30 cellular contexts compared by ENCODE assay signal in genomic region chr19:17045907-17046502, GRCh38.
"Had no signal": no experiment of that assay in that cellular context is flagged by ENCODE, and none has a peak within 500 bp of the region (broad histone marks: within the 10 kb centered on the region; RNA-seq: fewer than 3 reads in every experiment).

No MANE protein-coding gene starts in this region.

- H3K4me1 ChIP-seq: gastrocnemius medialis had no signal

- H3K27me3 ChIP-seq: brain microvascular endothelial cell, dorsolateral prefrontal cortex, foreskin keratinocyte had no signal

- H3K27me3 Mint-ChIP-seq: activated CD4-positive, alpha-beta memory T cell treated with anti-CD3 and anti-CD28 coated beads, Interleukin-2, amount 10 ng/mL, durations not matched to agents 7 days and 5 days; activated CD4-positive, alpha-beta T cell treated with anti-CD3 and anti-CD28 coated beads, Interleukin-2, amount 10 ng/mL, durations not matched to agents 7 days and 5 days; activated naive CD8-positive, alpha-beta T cell; activated T-cell treated with anti-CD3 and anti-CD28 coated beads, Interleukin-2, amount 50 U/mL, for 24 hours had no signal

- H3K27ac Mint-ChIP-seq: activated CD4-positive, alpha-beta memory T cell treated with anti-CD3 and anti-CD28 coated beads, Interleukin-2, amount 10 ng/mL, durations not matched to agents 7 days and 5 days; activated CD4-positive, alpha-beta T cell treated with anti-CD3 and anti-CD28 coated beads, Interleukin-2, amount 10 ng/mL, durations not matched to agents 7 days and 5 days; activated naive CD8-positive, alpha-beta T cell; activated T-cell treated with anti-CD3 and anti-CD28 coated beads, Interleukin-2, amount 50 U/mL, for 24 hours; activated T-cell treated with anti-CD3 and anti-CD28 coated beads, Interleukin-2, amount 50 U/mL, for 72 hours; dendritic cell treated with granulocyte-macrophage colony-stimulating factor and Interleukin-4, amounts not matched to agents 40 ng/mL and 50 ng/mL, for 4 days; endodermal cell had no signal

- H3K36me3 Mint-ChIP-seq: activated naive CD8-positive, alpha-beta T cell had no signal

- H3K4me3 Mint-ChIP-seq: activated CD4-positive, alpha-beta memory T cell treated with anti-CD3 and anti-CD28 coated beads, Interleukin-2, amount 10 ng/mL, durations not matched to agents 7 days and 5 days; activated CD4-positive, alpha-beta T cell treated with anti-CD3 and anti-CD28 coated beads, Interleukin-2, amount 10 ng/mL, durations not matched to agents 7 days and 5 days; activated naive CD8-positive, alpha-beta T cell; activated T-cell treated with anti-CD3 and anti-CD28 coated beads, Interleukin-2, amount 50 U/mL, for 24 hours; activated T-cell treated with anti-CD3 and anti-CD28 coated beads, Interleukin-2, amount 50 U/mL, for 72 hours; central memory CD8-positive, alpha-beta T cell; dendritic cell treated with granulocyte-macrophage colony-stimulating factor and Interleukin-4, amounts not matched to agents 40 ng/mL and 50 ng/mL, for 4 days; endodermal cell had no signal

- H3K9me3 ChIP-seq: esophagus muscularis mucosa, gastrocnemius medialis had no signal

- H3K36me3 ChIP-seq: brain microvascular endothelial cell had no signal

- ATAC-seq: activated T-cell treated with anti-CD3 and anti-CD28 coated beads, Interleukin-2, amount 50 U/mL, for 72 hours; foreskin keratinocyte; gastrocnemius medialis had no signal

- H3K9me3 Mint-ChIP-seq: activated CD4-positive, alpha-beta memory T cell treated with anti-CD3 and anti-CD28 coated beads, Interleukin-2, amount 10 ng/mL, durations not matched to agents 7 days and 5 days; activated CD4-positive, alpha-beta T cell treated with anti-CD3 and anti-CD28 coated beads, Interleukin-2, amount 10 ng/mL, durations not matched to agents 7 days and 5 days; activated T-cell treated with anti-CD3 and anti-CD28 coated beads, Interleukin-2, amount 50 U/mL, for 24 hours; activated T-cell treated with anti-CD3 and anti-CD28 coated beads, Interleukin-2, amount 50 U/mL, for 72 hours; central memory CD8-positive, alpha-beta T cell; dendritic cell treated with granulocyte-macrophage colony-stimulating factor and Interleukin-4, amounts not matched to agents 40 ng/mL and 50 ng/mL, for 4 days; endodermal cell had no signal

- DNase-seq: activated CD4-positive, alpha-beta memory T cell treated with anti-CD3 and anti-CD28 coated beads, Interleukin-2, amount 10 ng/mL, durations not matched to agents 7 days and 5 days; activated CD4-positive, alpha-beta T cell treated with anti-CD3 and anti-CD28 coated beads for 1 hour; activated CD4-positive, alpha-beta T cell treated with anti-CD3 and anti-CD28 coated beads for 4 hours; activated CD4-positive, alpha-beta T cell treated with anti-CD3 and anti-CD28 coated beads, Interleukin-2, amount 10 ng/mL, durations not matched to agents 7 days and 5 days; activated CD4-positive, alpha-beta T cell treated with anti-CD3 and anti-CD28 coated beads, Interleukin-2, amount 50 U/mL, for 4 hours; activated CD4-positive, CD25-positive, alpha-beta regulatory T cell; activated CD8-positive, alpha-beta memory T cell treated with anti-CD3 and anti-CD28 coated beads, Interleukin-2, amount 50 U/mL, for 48 hours; activated effector memory CD4-positive, alpha-beta T cell treated with Interleukin-2 at 50 U/mL for 16 hours; activated gamma-delta T cell treated with Interleukin-2 at 50 U/mL for 16 hours; activated naive CD4-positive, alpha-beta T cell treated with anti-CD3 and anti-CD28 coated beads, Interleukin-2, amount 50 U/mL, for 16 hours; activated naive CD4-positive, alpha-beta T cell treated with Interleukin-2 at 50 U/mL for 16 hours; activated T-cell treated with anti-CD3 and anti-CD28 coated beads for 4 hours; activated T-cell treated with anti-CD3 and anti-CD28 coated beads, Interleukin-2, amount 50 U/mL, for 24 hours; activated T-cell treated with anti-CD3 and anti-CD28 coated beads, Interleukin-2, amount 50 U/mL, for 72 hours; amniotic stem cell; anterior cingulate cortex; brain microvascular endothelial cell; dorsolateral prefrontal cortex; effector memory CD4-positive, alpha-beta T cell; endodermal cell; erythroblast; foreskin keratinocyte; gastrocnemius medialis; glutamatergic neuron; T-helper 2 cell had no signal

- H3K27ac ChIP-seq: brain microvascular endothelial cell, coronary artery, dorsolateral prefrontal cortex, esophagus muscularis mucosa, foreskin keratinocyte, gastrocnemius medialis had no signal

- H3K4me3 ChIP-seq: coronary artery, dorsolateral prefrontal cortex, esophagus muscularis mucosa, gastrocnemius medialis had no signal

- H3K4me1 Mint-ChIP-seq: activated CD4-positive, alpha-beta memory T cell treated with anti-CD3 and anti-CD28 coated beads, Interleukin-2, amount 10 ng/mL, durations not matched to agents 7 days and 5 days; activated CD4-positive, alpha-beta T cell treated with anti-CD3 and anti-CD28 coated beads, Interleukin-2, amount 10 ng/mL, durations not matched to agents 7 days and 5 days; central memory CD8-positive, alpha-beta T cell; endodermal cell had no signal
